Comparison of ENCODE assay signal across 2 cellular contexts in the genomic region with DNA sequence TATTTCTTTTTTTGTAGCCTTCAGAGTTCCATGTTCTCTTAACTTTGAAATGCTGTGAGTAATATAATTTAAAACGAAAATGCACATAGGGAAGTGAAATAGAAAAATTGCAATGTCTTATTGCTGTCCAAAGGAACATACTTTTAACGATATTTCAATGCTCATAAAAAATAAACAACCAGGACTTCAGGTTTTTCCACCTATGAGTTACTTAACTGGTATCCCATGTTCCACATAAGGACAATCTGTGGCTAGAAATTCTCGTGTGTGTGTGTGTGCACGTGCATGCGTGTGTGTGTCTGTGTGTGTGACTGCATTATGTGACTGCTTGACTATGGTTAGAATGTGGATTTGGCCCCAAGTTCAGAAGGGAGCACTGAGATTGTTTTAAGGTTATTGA.
TF ChIP-seq lines count a peak whose summit lies in the region.

No MANE protein-coding gene starts in this region.

TF ChIP-seq in SK-N-SH, 30 proteins besides CTCF, POLR2A, EP300 and RAD21 (continued from another document):
- TF ChIP-seq REST (IDR thresholded peaks at IDR 0.05; ENCODE audit: low read depth, low read length), result no peak
- TF ChIP-seq SMC3 (IDR thresholded peaks at IDR 0.05; ENCODE audit: low read depth, low read length), result no peak
- TF ChIP-seq TCF12 (IDR thresholded peaks at IDR 0.05), result no peak
- TF ChIP-seq ZBTB33 (IDR thresholded peaks at IDR 0.05; ENCODE audit: borderline replicate concordance, low read depth), result no peak

TF ChIP-seq in SK-N-SH treated with all-trans-retinoic acid at 6 μM for 48 hours, 23 proteins besides CTCF, POLR2A, EP300 and RAD21 (continued from another document):
- TF ChIP-seq, protein P1, sequence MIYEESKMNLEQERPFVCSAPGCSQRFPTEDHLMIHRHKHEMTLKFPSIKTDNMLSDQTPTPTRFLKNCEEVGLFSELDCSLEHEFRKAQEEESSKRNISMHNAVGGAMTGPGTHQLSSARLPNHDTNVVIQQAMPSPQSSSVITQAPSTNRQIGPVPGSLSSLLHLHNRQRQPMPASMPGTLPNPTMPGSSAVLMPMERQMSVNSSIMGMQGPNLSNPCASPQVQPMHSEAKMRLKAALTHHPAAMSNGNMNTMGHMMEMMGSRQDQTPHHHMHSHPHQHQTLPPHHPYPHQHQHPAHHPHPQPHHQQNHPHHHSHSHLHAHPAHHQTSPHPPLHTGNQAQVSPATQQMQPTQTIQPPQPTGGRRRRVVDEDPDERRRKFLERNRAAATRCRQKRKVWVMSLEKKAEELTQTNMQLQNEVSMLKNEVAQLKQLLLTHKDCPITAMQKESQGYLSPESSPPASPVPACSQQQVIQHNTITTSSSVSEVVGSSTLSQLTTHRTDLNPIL (CRISPR knock-in tag; IDR thresholded peaks at IDR 0.05; ENCODE audit: low read depth), result no peak
- TF ChIP-seq, protein P2, sequence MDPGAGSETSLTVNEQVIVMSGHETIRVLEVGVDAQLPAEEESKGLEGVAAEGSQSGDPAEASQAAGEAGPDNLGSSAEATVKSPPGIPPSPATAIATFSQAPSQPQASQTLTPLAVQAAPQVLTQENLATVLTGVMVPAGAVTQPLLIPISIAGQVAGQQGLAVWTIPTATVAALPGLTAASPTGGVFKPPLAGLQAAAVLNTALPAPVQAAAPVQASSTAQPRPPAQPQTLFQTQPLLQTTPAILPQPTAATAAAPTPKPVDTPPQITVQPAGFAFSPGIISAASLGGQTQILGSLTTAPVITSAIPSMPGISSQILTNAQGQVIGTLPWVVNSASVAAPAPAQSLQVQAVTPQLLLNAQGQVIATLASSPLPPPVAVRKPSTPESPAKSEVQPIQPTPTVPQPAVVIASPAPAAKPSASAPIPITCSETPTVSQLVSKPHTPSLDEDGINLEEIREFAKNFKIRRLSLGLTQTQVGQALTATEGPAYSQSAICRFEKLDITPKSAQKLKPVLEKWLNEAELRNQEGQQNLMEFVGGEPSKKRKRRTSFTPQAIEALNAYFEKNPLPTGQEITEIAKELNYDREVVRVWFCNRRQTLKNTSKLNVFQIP (CRISPR knock-in tag; IDR thresholded peaks at IDR 0.05; ENCODE audit: borderline replicate concordance, low read depth), result no peak
- TF ChIP-seq SNAI2 (CRISPR knock-in tag; IDR thresholded peaks at IDR 0.05) (no peak), TOX (CRISPR knock-in tag; IDR thresholded peaks at IDR 0.05; ENCODE audit: borderline replicate concordance) (no peak), ZFP3 (CRISPR knock-in tag; IDR thresholded peaks at IDR 0.05) (no peak), ZNF565 (CRISPR knock-in tag; conservative IDR thresholded peaks at IDR 0.05; ENCODE audit: low read depth) (no peak), OSR1 (CRISPR knock-in tag; IDR thresholded peaks at IDR 0.05) (no peak), CSRNP3 (CRISPR knock-in tag; IDR thresholded peaks at IDR 0.05) (no peak), BACH2 (CRISPR knock-in tag; IDR thresholded peaks at IDR 0.05; ENCODE audit: borderline replicate concordance) (no peak)
- TF ChIP-seq, protein P3, sequence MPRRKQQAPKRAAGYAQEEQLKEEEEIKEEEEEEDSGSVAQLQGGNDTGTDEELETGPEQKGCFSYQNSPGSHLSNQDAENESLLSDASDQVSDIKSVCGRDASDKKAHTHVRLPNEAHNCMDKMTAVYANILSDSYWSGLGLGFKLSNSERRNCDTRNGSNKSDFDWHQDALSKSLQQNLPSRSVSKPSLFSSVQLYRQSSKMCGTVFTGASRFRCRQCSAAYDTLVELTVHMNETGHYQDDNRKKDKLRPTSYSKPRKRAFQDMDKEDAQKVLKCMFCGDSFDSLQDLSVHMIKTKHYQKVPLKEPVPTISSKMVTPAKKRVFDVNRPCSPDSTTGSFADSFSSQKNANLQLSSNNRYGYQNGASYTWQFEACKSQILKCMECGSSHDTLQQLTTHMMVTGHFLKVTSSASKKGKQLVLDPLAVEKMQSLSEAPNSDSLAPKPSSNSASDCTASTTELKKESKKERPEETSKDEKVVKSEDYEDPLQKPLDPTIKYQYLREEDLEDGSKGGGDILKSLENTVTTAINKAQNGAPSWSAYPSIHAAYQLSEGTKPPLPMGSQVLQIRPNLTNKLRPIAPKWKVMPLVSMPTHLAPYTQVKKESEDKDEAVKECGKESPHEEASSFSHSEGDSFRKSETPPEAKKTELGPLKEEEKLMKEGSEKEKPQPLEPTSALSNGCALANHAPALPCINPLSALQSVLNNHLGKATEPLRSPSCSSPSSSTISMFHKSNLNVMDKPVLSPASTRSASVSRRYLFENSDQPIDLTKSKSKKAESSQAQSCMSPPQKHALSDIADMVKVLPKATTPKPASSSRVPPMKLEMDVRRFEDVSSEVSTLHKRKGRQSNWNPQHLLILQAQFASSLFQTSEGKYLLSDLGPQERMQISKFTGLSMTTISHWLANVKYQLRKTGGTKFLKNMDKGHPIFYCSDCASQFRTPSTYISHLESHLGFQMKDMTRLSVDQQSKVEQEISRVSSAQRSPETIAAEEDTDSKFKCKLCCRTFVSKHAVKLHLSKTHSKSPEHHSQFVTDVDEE (CRISPR knock-in tag; IDR thresholded peaks at IDR 0.05), result no peak
